ENCODE assay signal across 22 cellular contexts in genomic region chr1:81220614-81221071, GRCh38.
"Had no signal": no experiment of that assay in that cellular context is flagged by ENCODE, and none has a peak within 500 bp of the region (broad histone marks: within the 10 kb centered on the region; RNA-seq: fewer than 3 reads in every experiment).

No MANE protein-coding gene starts in this region.

- H3K4me1 ChIP-seq: Peyer's patch had no signal

- H3K36me3 ChIP-seq: Peyer's patch had no signal

- ATAC-seq: activated naive CD4-positive, alpha-beta T cell treated with anti-CD3 and anti-CD28 coated beads, Interleukin-2, amount 50 U/mL, for 72 hours; activated naive CD8-positive, alpha-beta T cell treated with anti-CD3 and anti-CD28 coated beads, Interleukin-2, amount 50 U/mL, for 24 hours; activated T-cell treated with anti-CD3 and anti-CD28 coated beads, Interleukin-2, amount 50 U/mL, for 4 hours had no signal

- H3K27ac ChIP-seq: Peyer's patch, RWPE1 had no signal

- H3K9me3 ChIP-seq: Peyer's patch had no signal

- H3K27me3 ChIP-seq: Peyer's patch had no signal

- H3K4me3 ChIP-seq: Peyer's patch had no signal

- DNase-seq: activated B cell treated with CpG ODN at 0.5 μM for 24 hours; activated CD4-positive, alpha-beta memory T cell treated with anti-CD3 and anti-CD28 coated beads for 36 hours; activated CD4-positive, alpha-beta T cell treated with anti-CD3 and anti-CD28 coated beads for 1 hour; activated CD4-positive, alpha-beta T cell treated with anti-CD3 and anti-CD28 coated beads, Interleukin-2, amount 10 ng/mL, durations not matched to agents 24 days and 14 days; activated CD8-positive, alpha-beta memory T cell treated with anti-CD3 and anti-CD28 coated beads for 24 hours; activated effector memory CD4-positive, alpha-beta T cell treated with anti-CD3 and anti-CD28 coated beads, Interleukin-2, amount 50 U/mL, for 16 hours; activated naive CD4-positive, alpha-beta T cell treated with Interleukin-2 at 50 U/mL for 16 hours; activated naive CD8-positive, alpha-beta T cell treated with anti-CD3 and anti-CD28 coated beads, Interleukin-2, amount 50 U/mL, for 24 hours; activated T-cell treated with anti-CD3 and anti-CD28 coated beads, Interleukin-2, amount 50 U/mL, for 4 hours; amniotic stem cell; IMR-90; Kasumi-1; KBM-7; NCI-H1105 treated with DMSO at 0.1 percent for 48 hours; NCI-H1436 treated with DMSO at 0.1 percent for 48 hours; NCI-H187; NCI-H2081; NCI-H510A treated with DMSO at 0.1 percent for 48 hours; SHP77 treated with DMSO at 0.1 percent for 48 hours had no signal
